In genomic region chr11:16946477-16947282, GRCh38 we compare ENCODE assay signal across 8 cellular contexts.
DNase-seq lines count a peak whose midpoint lies in the region; ATAC-seq and TF ChIP-seq lines count a peak whose summit lies in the region.

No MANE protein-coding gene starts in this region.

- no TSS peak for BruUV-seq in PC-3 (replicated peaks; lab: Mats Ljungman, UMichigan)

- CTCF ChIA-PET in PC-3 (lab: Charles Lee) = interaction anchor here (0.6 to 2.1 kb wide), 4 partner anchors 115 to 257 kb away, joined by 3 to 14 read pairs (median 4); no protein-coding TSS in a partner anchor

- H3K27ac ChIP-seq in colonic mucosa = no peak overlapping the region
- H3K27ac ChIP-seq in PC-3 (ENCODE audit: low read length) = no peak overlapping the region

- no peak overlapping the region for H3K4me2 ChIP-seq in PC-3 (ENCODE audit: low read length)

- H3K27ac Mint-ChIP-seq in memory B cell = peak overlapping the region; percentile 60

- H3K27me3 ChIP-seq in colonic mucosa (no peaks in the 10 kb centered on the region), PC-3 (ENCODE audit: low read length) (no peaks in the 10 kb centered on the region)

- no peaks in the 10 kb centered on the region for H3K9me3 Mint-ChIP-seq in memory B cell

- H3K4me3 ChIP-seq in colonic mucosa (no peak overlapping the region), PC-3 (ENCODE audit: low read length) (no peak overlapping the region)

- H2AFZ ChIP-seq in PC-3 (ENCODE audit: low read length) = no peak overlapping the region

- H3K9me3 ChIP-seq in colonic mucosa (no peaks in the 10 kb centered on the region), PC-3 (ENCODE audit: low read length) (no peaks in the 10 kb centered on the region)

- no peaks in the 10 kb centered on the region for H3K4me1 ChIP-seq in colonic mucosa
- H3K4me1 ChIP-seq in PC-3 (ENCODE audit: insufficient read depth, low read length) = no peaks in the 10 kb centered on the region

- no peaks in the 10 kb centered on the region for H3K27me3 Mint-ChIP-seq in memory B cell

- TF ChIP-seq CTCF in colonic mucosa (IDR thresholded peaks at IDR 0.05) = no peak
- TF ChIP-seq CTCF in PC-3 (conservative IDR thresholded peaks at IDR 0.05; ENCODE audit: low read depth, low read length) = no peak

- POLR2A ChIA-PET in PC-3 (lab: Charles Lee; ENCODE audit: unreplicated experiment) = no interaction called here

- no peaks in the 10 kb centered on the region for H3K9me2 ChIP-seq in PC-3 (replicated peaks; ENCODE audit: low read length)

- ATAC-seq in GM18868 (IDR thresholded peaks at IDR 0.05; ENCODE audit: unreplicated experiment) (peak; percentile 65), GM21737 (IDR thresholded peaks at IDR 0.05; ENCODE audit: unreplicated experiment) (peak; percentile 48), HG03521 (IDR thresholded peaks at IDR 0.05; ENCODE audit: unreplicated experiment) (peak; percentile 36), memory B cell (ENCODE audit: low read depth) (peak; percentile 65), PC-3 (no peak)

- peaks cover 12% of the 10 kb centered on the region for H3K4me1 Mint-ChIP-seq in memory B cell

- intact Hi-C loops in colonic mucosa (cut with DNase I) (loop anchor here (2.0 kb wide), 1 partner anchor 116 kb away; no protein-coding TSS in a partner anchor), PC-3 (cut with micrococcal nuclease) (loop anchor here (1.0 to 10.0 kb wide), 3 partner anchors 66 to 258 kb away; partner anchors contain the start of gene PIK3C2A)

- H3K36me3 Mint-ChIP-seq in memory B cell = no peaks in the 10 kb centered on the region

- no peaks in the 10 kb centered on the region for H4K20me1 ChIP-seq in PC-3 (ENCODE audit: low read length)

- H3K4me3 Mint-ChIP-seq in memory B cell = peak overlapping the region; percentile 71

- H3K36me3 ChIP-seq in colonic mucosa (no peaks in the 10 kb centered on the region), PC-3 (ENCODE audit: low read depth, low read length) (no peaks in the 10 kb centered on the region)

- no peak overlapping the region for H3K9ac ChIP-seq in colonic mucosa (ENCODE audit: low read depth in 2 of 2, low read length in 2 of 2)
- no peak overlapping the region for H3K9ac ChIP-seq in PC-3 (ENCODE audit: low read length)

- peak in 1 of 2 donors; percentile 8 for DNase-seq in memory B cell (ENCODE audit: low spot score in 2 of 2)
- DNase-seq in RPMI8226 = no peak
- no peak for DNase-seq in colonic mucosa
- no peak for DNase-seq in iPS-NIHi11 (ENCODE audit: low spot score)
- no peak for DNase-seq in PC-3

- no peaks in the 10 kb centered on the region for H3K79me2 ChIP-seq in PC-3 (ENCODE audit: low read length)

- no peaks in the 10 kb centered on the region for H3F3A ChIP-seq in PC-3 (ENCODE audit: low read length, unreplicated experiment)
